8 cellular contexts compared by ENCODE assay signal in the genomic region with DNA sequence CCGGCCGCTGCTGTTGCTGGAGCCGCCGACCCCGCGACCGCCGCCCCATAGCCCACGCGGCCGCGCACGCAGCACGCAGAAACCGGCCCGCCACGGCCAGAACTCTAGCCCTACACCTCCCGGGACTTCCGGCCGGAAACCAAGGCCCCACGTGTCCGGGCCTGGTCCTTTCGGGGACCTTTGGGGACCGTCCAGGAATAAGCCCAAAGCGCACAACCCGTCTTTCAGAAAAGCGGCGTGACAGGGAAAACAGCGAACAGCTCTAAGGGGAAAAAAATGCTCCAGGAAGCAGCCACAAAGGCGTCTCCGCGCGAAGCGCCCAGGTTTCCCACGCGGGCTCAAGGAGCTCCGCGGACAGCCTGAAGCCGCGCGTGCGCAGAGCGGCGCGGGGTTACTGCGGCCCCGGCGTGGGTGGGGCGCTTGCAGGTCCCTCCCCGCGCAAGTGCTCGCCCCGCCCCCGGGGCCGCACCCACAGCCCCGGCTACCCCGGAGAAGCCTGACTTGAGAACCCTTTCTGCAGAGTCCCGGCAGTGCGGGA. TPM values are rescaled to one million over a fixed set of nuclear protein-coding genes. Genes with fewer than 3 reads are reported as not detected.
DNase-seq lines count a peak whose midpoint lies in the region; ATAC-seq and TF ChIP-seq lines count a peak whose summit lies in the region.

Gene NSUN2 (minus strand): TSS at position 114 of the 538 bp plus-strand sequence. CDS start 65 bp downstream, at position 49.
A gene with protein sequence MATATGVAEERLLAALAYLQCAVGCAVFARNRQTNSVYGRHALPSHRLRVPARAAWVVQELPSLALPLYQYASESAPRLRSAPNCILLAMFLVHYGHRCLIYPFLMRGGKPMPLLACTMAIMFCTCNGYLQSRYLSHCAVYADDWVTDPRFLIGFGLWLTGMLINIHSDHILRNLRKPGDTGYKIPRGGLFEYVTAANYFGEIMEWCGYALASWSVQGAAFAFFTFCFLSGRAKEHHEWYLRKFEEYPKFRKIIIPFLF (plus strand): TSS at position 510 of the 538 bp plus-strand sequence. CDS start 137 bp downstream, outside the sequence.

- H3K27me3 Mint-ChIP-seq in dendritic cell treated with granulocyte-macrophage colony-stimulating factor and Interleukin-4, amounts not matched to agents 40 ng/mL and 50 ng/mL, for 4 days: no peaks in the 10 kb centered on the region

- TF ChIP-seq CTCF in liver (IDR thresholded peaks at IDR 0.05; ENCODE audit: low read depth, low read length, missing input control): no peak

- peak within 1 kb of the TSS; percentile 88 to 95 for H3K27ac ChIP-seq in liver (ENCODE audit: low read depth in 1 of 2, low read length in 2 of 2)

- H3K4me3 Mint-ChIP-seq in dendritic cell treated with granulocyte-macrophage colony-stimulating factor and Interleukin-4, amounts not matched to agents 40 ng/mL and 50 ng/mL, for 4 days: peak within 1 kb of the TSS; percentile 93

- no peaks in the 10 kb centered on the region for H3K9me3 ChIP-seq in liver (ENCODE audit: control insufficient read depth in 4 of 4, low read length in 3 of 4)

- intact Hi-C loops in dendritic cell treated with granulocyte-macrophage colony-stimulating factor and Interleukin-4, amounts not matched to agents 40 ng/mL and 50 ng/mL, for 4 days (cut with micrococcal nuclease): loop anchor here (1.0 to 5.0 kb wide), 3 partner anchors 79 to 1210 kb away; partner anchors contain the start of genes ICE1 and MED10

- peaks cover 6 to 26% (median 12%) of the 10 kb centered on the region in 4 donors for H3K36me3 ChIP-seq in liver (ENCODE audit: control insufficient read depth in 4 of 4, insufficient read depth in 3 of 4, low read depth in 1 of 4, low read length in 3 of 4)

- no peaks in the 10 kb centered on the region for H3K27me3 ChIP-seq in liver (ENCODE audit: control insufficient read depth in 4 of 4, insufficient read depth in 4 of 4, low read length in 3 of 4)

- H3K27ac Mint-ChIP-seq in dendritic cell treated with granulocyte-macrophage colony-stimulating factor and Interleukin-4, amounts not matched to agents 40 ng/mL and 50 ng/mL, for 4 days: peak within 1 kb of the TSS; percentile 98

- no peaks in the 10 kb centered on the region for H3K9me3 Mint-ChIP-seq in dendritic cell treated with granulocyte-macrophage colony-stimulating factor and Interleukin-4, amounts not matched to agents 40 ng/mL and 50 ng/mL, for 4 days

- no peak for TF ChIP-seq RAD21 in liver (IDR thresholded peaks at IDR 0.05)

- peak within 1 kb of the TSS; percentile 87 to 96 (median 91) for H3K4me3 ChIP-seq in liver (ENCODE audit: low read depth in 1 of 3, low read length in 3 of 3)

- peaks cover 40% of the 10 kb centered on the region for H3K4me1 Mint-ChIP-seq in dendritic cell treated with granulocyte-macrophage colony-stimulating factor and Interleukin-4, amounts not matched to agents 40 ng/mL and 50 ng/mL, for 4 days (ENCODE audit: low read depth)

- DNase-seq in CD1c-positive myeloid dendritic cell (ENCODE audit: extremely low spot score): peak; percentile 98
- peak; percentile 95 for DNase-seq in NCI-H774 (lab: John Stamatoyannopoulos, UW)
- peak; percentile 84 to 89 for DNase-seq in activated CD4-positive, alpha-beta T cell treated with anti-CD3 and anti-CD28 coated beads, Interleukin-2, amount 50 U/mL, for 4 hours
- peak; percentile 92 for DNase-seq in stimulated activated CD4-positive, alpha-beta T cell treated with anti-CD3 and anti-CD28 coated beads, Interleukin-4, amount 100 ng/mL, for 1 hour

- peak; percentile 88 for ATAC-seq in GM19438 (IDR thresholded peaks at IDR 0.05; ENCODE audit: low read depth, unreplicated experiment)
- peak; percentile 87 for ATAC-seq in HG03571 (IDR thresholded peaks at IDR 0.05; ENCODE audit: unreplicated experiment)

- H3K4me1 ChIP-seq in liver (ENCODE audit: control insufficient read depth in 4 of 4, insufficient read depth in 4 of 4, low read length in 3 of 4): peaks cover 12 to 49% (median 35%) of the 10 kb centered on the region in 4 donors

- peaks cover 54% of the 10 kb centered on the region for H3K36me3 Mint-ChIP-seq in dendritic cell treated with granulocyte-macrophage colony-stimulating factor and Interleukin-4, amounts not matched to agents 40 ng/mL and 50 ng/mL, for 4 days (ENCODE audit: low read depth)

- H3K9ac ChIP-seq in liver (ENCODE audit: low read depth in 1 of 2, low read length in 2 of 2): peak within 1 kb of the TSS; percentile 90 to 96

- WGBS in liver: under 1% methylated on average over 59 of the region's 59 CpGs

TF ChIP-seq in liver, 16 proteins besides CTCF, POLR2A, EP300 and RAD21:
- no peak for TF ChIP-seq FOXA1 (IDR thresholded peaks at IDR 0.05)
- peak; percentile 49 to 87 for TF ChIP-seq GABPA (IDR thresholded peaks at IDR 0.05 in 1 of 2, conservative IDR thresholded peaks at IDR 0.05 in 1 of 2)
- peak in 1 of 2 donors; percentile 10 for TF ChIP-seq HNF4A (conservative IDR thresholded peaks at IDR 0.05)
- no peak for TF ChIP-seq REST (IDR thresholded peaks at IDR 0.05)
- TF ChIP-seq, protein P1, sequence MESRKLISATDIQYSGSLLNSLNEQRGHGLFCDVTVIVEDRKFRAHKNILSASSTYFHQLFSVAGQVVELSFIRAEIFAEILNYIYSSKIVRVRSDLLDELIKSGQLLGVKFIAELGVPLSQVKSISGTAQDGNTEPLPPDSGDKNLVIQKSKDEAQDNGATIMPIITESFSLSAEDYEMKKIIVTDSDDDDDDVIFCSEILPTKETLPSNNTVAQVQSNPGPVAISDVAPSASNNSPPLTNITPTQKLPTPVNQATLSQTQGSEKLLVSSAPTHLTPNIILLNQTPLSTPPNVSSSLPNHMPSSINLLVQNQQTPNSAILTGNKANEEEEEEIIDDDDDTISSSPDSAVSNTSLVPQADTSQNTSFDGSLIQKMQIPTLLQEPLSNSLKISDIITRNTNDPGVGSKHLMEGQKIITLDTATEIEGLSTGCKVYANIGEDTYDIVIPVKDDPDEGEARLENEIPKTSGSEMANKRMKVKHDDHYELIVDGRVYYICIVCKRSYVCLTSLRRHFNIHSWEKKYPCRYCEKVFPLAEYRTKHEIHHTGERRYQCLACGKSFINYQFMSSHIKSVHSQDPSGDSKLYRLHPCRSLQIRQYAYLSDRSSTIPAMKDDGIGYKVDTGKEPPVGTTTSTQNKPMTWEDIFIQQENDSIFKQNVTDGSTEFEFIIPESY (IDR thresholded peaks at IDR 0.05): no peak
- TF ChIP-seq, protein P2, sequence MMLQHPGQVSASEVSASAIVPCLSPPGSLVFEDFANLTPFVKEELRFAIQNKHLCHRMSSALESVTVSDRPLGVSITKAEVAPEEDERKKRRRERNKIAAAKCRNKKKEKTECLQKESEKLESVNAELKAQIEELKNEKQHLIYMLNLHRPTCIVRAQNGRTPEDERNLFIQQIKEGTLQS (IDR thresholded peaks at IDR 0.05): no peak
- TF ChIP-seq TAF1 (conservative IDR thresholded peaks at IDR 0.05): peak; percentile 71
- TF ChIP-seq EGR1 (IDR thresholded peaks at IDR 0.05; ENCODE audit: low read depth in 2 of 2): peak; percentile 25 to 45
- TF ChIP-seq HNF4G (IDR thresholded peaks at IDR 0.05): no peak
- no peak for TF ChIP-seq YY1 (IDR thresholded peaks at IDR 0.05)
- TF ChIP-seq FOXA2 (IDR thresholded peaks at IDR 0.05): no peak
- no peak for TF ChIP-seq JUND (IDR thresholded peaks at IDR 0.05)
- no peak for TF ChIP-seq RXRA (IDR thresholded peaks at IDR 0.05)
- TF ChIP-seq NR2F2 (IDR thresholded peaks at IDR 0.05): no peak
- TF ChIP-seq SP1 (IDR thresholded peaks at IDR 0.05): peak; percentile 40
- TF ChIP-seq, protein P3, sequence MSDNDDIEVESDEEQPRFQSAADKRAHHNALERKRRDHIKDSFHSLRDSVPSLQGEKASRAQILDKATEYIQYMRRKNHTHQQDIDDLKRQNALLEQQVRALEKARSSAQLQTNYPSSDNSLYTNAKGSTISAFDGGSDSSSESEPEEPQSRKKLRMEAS (IDR thresholded peaks at IDR 0.05): peak; percentile 69

RNA-seq across cellular contexts. Expression of gene NSUN2, which starts in this region (rescaled TPM):
- 10 to 100 TPM; 26.9 to 52.2 TPM for total RNA-seq in liver
- 10 to 100 TPM; 27.2 to 29.1 TPM for polyA plus RNA-seq in liver

RNA-seq across cellular contexts. Expression of the second gene that starts in this region (rescaled TPM):
- 10 to 100 TPM in 1 of 2 donors, 1 to 10 TPM in 1; 6.3 to 87.0 TPM for total RNA-seq in liver
- polyA plus RNA-seq in liver: 10 to 100 TPM; 43.1 to 52.2 TPM

Comparison
In these comparisons a context has a peak if more than half of its experiments do, and no peak if none do; other contexts are left out.
1. Peak in every context shown above with its lines: DNase-seq, ATAC-seq, H3K4me3 ChIP-seq and H3K27ac ChIP-seq.